ENCODE assay signal across 23 cellular contexts in genomic region chr15:60626051-60626450, GRCh38.
"Had no signal": no experiment of that assay in that cellular context is flagged by ENCODE, and none has a peak within 500 bp of the region (broad histone marks: within the 10 kb centered on the region; RNA-seq: fewer than 3 reads in every experiment).

No MANE protein-coding gene starts in this region.

- H3K36me3 Mint-ChIP-seq: activated CD4-positive, alpha-beta memory T cell treated with anti-CD3 and anti-CD28 coated beads for 36 hours; immature natural killer cell; stimulated activated naive B cell treated with anti-CD40 and anti-IgM and Interleukin-4, amounts not matched to agents 10 μg/mL and 1 μg/mL and 100 μg/mL, for 72 hours had no signal

- ATAC-seq: body of pancreas; left lung; right lobe of liver; stimulated activated naive B cell treated with anti-CD40 and anti-IgM and Interleukin-4, amounts not matched to agents 10 μg/mL and 1 μg/mL and 100 μg/mL, for 72 hours; T-helper 17 cell had no signal

- H3K4me1 Mint-ChIP-seq: activated naive CD8-positive, alpha-beta T cell treated with anti-CD3 and anti-CD28 coated beads, Interleukin-2, amount 50 U/mL, for 24 hours; immature natural killer cell; stimulated activated naive B cell treated with anti-CD40 and anti-IgM and Interleukin-4, amounts not matched to agents 10 μg/mL and 1 μg/mL and 100 μg/mL, for 72 hours had no signal

- H3K27ac Mint-ChIP-seq: activated CD4-positive, alpha-beta memory T cell treated with anti-CD3 and anti-CD28 coated beads for 36 hours; activated naive CD8-positive, alpha-beta T cell treated with anti-CD3 and anti-CD28 coated beads, Interleukin-2, amount 50 U/mL, for 24 hours; activated T-helper 1 cell treated with anti-CD3 and anti-CD28 coated beads, Interleukin-12 subunit alpha, Interleukin-12 subunit beta, Interleukin-2, Interleukin-4 antibody, amounts not matched to agents 30 ng/mL and 10 ng/mL and 1 ng/mL, durations not matched to agents 14 hours and 24 hours and 36 hours; immature natural killer cell; stimulated activated naive B cell treated with anti-CD40 and anti-IgM and Interleukin-4, amounts not matched to agents 10 μg/mL and 1 μg/mL and 100 μg/mL, for 72 hours; T-helper 17 cell had no signal

- H3K4me1 ChIP-seq: body of pancreas, left lung, right lobe of liver, transverse colon had no signal

- H3K27me3 ChIP-seq: body of pancreas, hepatocyte, left lung, right lobe of liver, transverse colon had no signal

- FAIRE-seq: endometrium, small intestine had no signal

- H3K36me3 ChIP-seq: left lung, right lobe of liver, transverse colon had no signal

- H3K4me3 ChIP-seq: body of pancreas, hepatocyte, left lung, right lobe of liver, transverse colon had no signal

- H3K4me3 Mint-ChIP-seq: activated CD4-positive, alpha-beta memory T cell treated with anti-CD3 and anti-CD28 coated beads for 36 hours; activated naive CD8-positive, alpha-beta T cell treated with anti-CD3 and anti-CD28 coated beads, Interleukin-2, amount 50 U/mL, for 24 hours; activated T-helper 1 cell treated with anti-CD3 and anti-CD28 coated beads, Interleukin-12 subunit alpha, Interleukin-12 subunit beta, Interleukin-2, Interleukin-4 antibody, amounts not matched to agents 30 ng/mL and 10 ng/mL and 1 ng/mL, durations not matched to agents 14 hours and 24 hours and 36 hours; immature natural killer cell; neural crest cell; stimulated activated naive B cell treated with anti-CD40 and anti-IgM and Interleukin-4, amounts not matched to agents 10 μg/mL and 1 μg/mL and 100 μg/mL, for 72 hours; T-helper 17 cell had no signal

- H3K27me3 Mint-ChIP-seq: activated CD4-positive, alpha-beta memory T cell treated with anti-CD3 and anti-CD28 coated beads for 36 hours; activated naive CD8-positive, alpha-beta T cell treated with anti-CD3 and anti-CD28 coated beads, Interleukin-2, amount 50 U/mL, for 24 hours; T-helper 17 cell had no signal

- H3K9me3 Mint-ChIP-seq: activated CD4-positive, alpha-beta memory T cell treated with anti-CD3 and anti-CD28 coated beads for 36 hours; activated naive CD8-positive, alpha-beta T cell treated with anti-CD3 and anti-CD28 coated beads, Interleukin-2, amount 50 U/mL, for 24 hours; activated T-helper 1 cell treated with anti-CD3 and anti-CD28 coated beads, Interleukin-12 subunit alpha, Interleukin-12 subunit beta, Interleukin-2, Interleukin-4 antibody, amounts not matched to agents 30 ng/mL and 10 ng/mL and 1 ng/mL, durations not matched to agents 14 hours and 24 hours and 36 hours; immature natural killer cell; neural crest cell; stimulated activated naive B cell treated with anti-CD40 and anti-IgM and Interleukin-4, amounts not matched to agents 10 μg/mL and 1 μg/mL and 100 μg/mL, for 72 hours had no signal

- DNase-seq: activated gamma-delta T cell; activated naive CD4-positive, alpha-beta T cell treated with anti-CD3 and anti-CD28 coated beads, Interleukin-2, amount 50 U/mL, for 16 hours; activated naive CD8-positive, alpha-beta T cell treated with anti-CD3 and anti-CD28 coated beads, Interleukin-2, amount 50 U/mL, for 24 hours; anterior cingulate cortex; body of pancreas; erythroblast; foreskin melanocyte; glutamatergic neuron; immature natural killer cell; left lung; posterior cingulate gyrus; right lobe of liver; small intestine; stimulated activated CD4-positive, alpha-beta T cell treated with anti-CD3 and anti-CD28 coated beads, Interleukin-2, amount 100 ng/mL, for 48 hours; stimulated activated CD8-positive, alpha-beta memory T cell treated with anti-CD3 and anti-CD28 coated beads, Interleukin-4, amount 100 ng/mL, for 48 hours; stimulated activated naive B cell treated with anti-CD40 and anti-IgM and Interleukin-4, amounts not matched to agents 10 μg/mL and 1 μg/mL and 100 μg/mL, for 72 hours; T-helper 17 cell; transverse colon had no signal

- H3K9me3 ChIP-seq: body of pancreas, left lung, right lobe of liver, transverse colon had no signal
